ENCODE assay signal across 8 cellular contexts in genomic region chr11:33766085-33766484, GRCh38.
"Had no signal": no experiment of that assay in that cellular context is flagged by ENCODE, and none has a peak within 500 bp of the region (broad histone marks: within the 10 kb centered on the region; RNA-seq: fewer than 3 reads in every experiment).

No MANE protein-coding gene starts in this region.

- ATAC-seq: GM12878 had no signal

- DNase-seq: GDM1, GF-D8 had no signal

- H3K4me3 ChIP-seq: GM12878 had no signal

- FAIRE-seq: G401.6, GM12878, GM12891, GM12892, GM18507, GM19239 had no signal
